20 cellular contexts compared by ENCODE assay signal in genomic region chr3:151795276-151795675, GRCh38. TPM values are rescaled to one million over a fixed set of nuclear protein-coding genes. Genes with fewer than 3 reads are reported as not detected.
DNase-seq lines count a peak whose midpoint lies in the region; ATAC-seq, FAIRE-seq and TF ChIP-seq lines count a peak whose summit lies in the region.
"Had no signal": no experiment of that assay in that cellular context is flagged by ENCODE, and none has a peak within 500 bp of the region (broad histone marks: within the 10 kb centered on the region; RNA-seq: fewer than 3 reads in every experiment).

No MANE protein-coding gene starts in this region.

- POLR2A ChIA-PET in BJ (lab: Charles Lee): no interaction called here

- ATAC-seq in GM18907 (IDR thresholded peaks at IDR 0.05; ENCODE audit: unreplicated experiment) (no peak), HG02798 (IDR thresholded peaks at IDR 0.05; ENCODE audit: poor library complexity, unreplicated experiment) (no peak)
- ATAC-seq: activated T-cell treated with anti-CD3 and anti-CD28 coated beads, Interleukin-2, amount 50 U/mL, for 72 hours; naive thymus-derived CD8-positive, alpha-beta T cell; stimulated activated naive B cell treated with anti-CD40 and anti-IgM and Interleukin-4, amounts not matched to agents 10 μg/mL and 1 μg/mL and 100 μg/mL, for 72 hours; T-helper 17 cell had no signal

- peaks cover 1% of the 10 kb centered on the region for H3K4me1 ChIP-seq in mesodermal cell (ENCODE audit: control insufficient read depth, insufficient read depth, low read length, poor library complexity, severe bottlenecking)

- H3K36me3 ChIP-seq in BJ (ENCODE audit: control insufficient read depth, insufficient read depth, low read length) (no peaks in the 10 kb centered on the region), bronchial epithelial cell (ENCODE audit: control insufficient read depth, insufficient read depth, low read length) (no peaks in the 10 kb centered on the region), mesodermal cell (ENCODE audit: control insufficient read depth, insufficient read depth, low read length) (no peaks in the 10 kb centered on the region)

- H3K4me3 ChIP-seq in BJ (ENCODE audit: low read depth, low read length): no peak overlapping the region
- no peak overlapping the region for H3K4me3 ChIP-seq in bronchial epithelial cell (ENCODE audit: low read depth, low read length)
- H3K4me3 ChIP-seq in mesodermal cell (ENCODE audit: extremely low read depth, insufficient read depth, low read length, poor library complexity, severe bottlenecking): no peak overlapping the region

- no peaks in the 10 kb centered on the region for H3K9me3 ChIP-seq in mesodermal cell (ENCODE audit: control insufficient read depth, low read length)

- DNase-seq in BJ (ENCODE audit: low read depth) (peak; percentile 41), LHCN-M2 (ENCODE audit: low read depth) (peak; percentile 70), bronchial epithelial cell (ENCODE audit: low read depth) (peak; percentile 95), OCI-M2 (lab: John Stamatoyannopoulos, UW; ENCODE audit: unreplicated experiment) (no peak)
- no peak for DNase-seq in activated CD4-positive, CD25-positive, alpha-beta regulatory T cell treated with anti-CD3 and anti-CD28 coated beads, Interleukin-2, amount 50 U/mL, for 72 hours
- DNase-seq: activated CD4-positive, alpha-beta T cell treated with anti-CD3 and anti-CD28 coated beads, Interleukin-2, amount 10 ng/mL, durations not matched to agents 24 days and 14 days; activated T-cell treated with anti-CD3 and anti-CD28 coated beads, Interleukin-2, amount 50 U/mL, for 72 hours; CD8-positive, alpha-beta memory T cell; GF-D8; MM.1S; naive thymus-derived CD8-positive, alpha-beta T cell; retina; stimulated activated CD4-positive, alpha-beta T cell treated with anti-CD3 and anti-CD28 coated beads, Interleukin-4, amount 100 ng/mL, for 24 hours; stimulated activated naive B cell treated with anti-CD40 and anti-IgM and Interleukin-4, amounts not matched to agents 10 μg/mL and 1 μg/mL and 100 μg/mL, for 72 hours; T-helper 17 cell had no signal

- TF ChIP-seq CTCF in BJ (IDR thresholded peaks at IDR 0.05; ENCODE audit: insufficient read depth, low read depth, low read length): no peak
- TF ChIP-seq CTCF in bronchial epithelial cell (IDR thresholded peaks at IDR 0.05; ENCODE audit: insufficient read depth, low read length, severe bottlenecking): no peak

- CTCF ChIA-PET in BJ (lab: Yijun Ruan, JAX): no interaction called here

- H3K27ac ChIP-seq in mesodermal cell (ENCODE audit: low read depth, low read length, severe bottlenecking): peak overlapping the region; percentile 3

- no peak for FAIRE-seq in bronchial epithelial cell (lab: Jason Lieb, UNC)
- FAIRE-seq: H1 had no signal

- no CpG with 5 or more reads among the region's 4 CpGs for WGBS in mesodermal cell (ENCODE audit: insufficient coverage in 2 of 2), 2 experiments

- H3K27me3 ChIP-seq in BJ (ENCODE audit: control insufficient read depth, insufficient read depth, low read length) (no peaks in the 10 kb centered on the region), bronchial epithelial cell (ENCODE audit: control insufficient read depth, insufficient read depth, low read length) (no peaks in the 10 kb centered on the region)

RNA-seq across cellular contexts. Expression of gene AADAC, which starts 18.6 kb away (rescaled TPM):
- polyA plus RNA-seq in BJ (2011; rRNA removed): not detected in 2 replicates
- not detected in 2 replicates for polyA minus RNA-seq in BJ (2011; rRNA and poly(A)+ RNA removed)
- total RNA-seq in LHCN-M2 (2014; rRNA removed): not detected in 2 replicates
- polyA plus RNA-seq in LHCN-M2 (2012): not detected
- 0.13 TPM in 1 of 2 replicates, not detected in the other for total RNA-seq in bronchial epithelial cell
- polyA plus RNA-seq in mesodermal cell (2013, experiment 1 of 2): 0.18 TPM
- 0.20 TPM for polyA plus RNA-seq in mesodermal cell (2013, experiment 2 of 2)
- total RNA-seq: activated CD4-positive, alpha-beta T cell treated with anti-CD3 and anti-CD28 coated beads, Interleukin-2, amount 10 ng/mL, durations not matched to agents 24 days and 14 days; activated T-cell treated with anti-CD3 and anti-CD28 coated beads, Interleukin-2, amount 50 U/mL, for 72 hours; CD8-positive, alpha-beta memory T cell; H1; kidney epithelial cell; naive thymus-derived CD8-positive, alpha-beta T cell; T-helper 17 cell had no signal
- polyA plus RNA-seq: CD8-positive, alpha-beta memory T cell; H1; naive thymus-derived CD8-positive, alpha-beta T cell had no signal

Comparison
In these comparisons a context has a peak if more than half of its experiments do, and no peak if none do; other contexts are left out.
1. DNase-seq: peak in BJ (single experiment), LHCN-M2 (single experiment) and bronchial epithelial cell (single experiment); none in OCI-M2 (single experiment) and activated CD4-positive, CD25-positive, alpha-beta regulatory T cell treated with anti-CD3 and anti-CD28 coated beads, Interleukin-2, amount 50 U/mL, for 72 hours (single experiment).